Comparison of ENCODE assay signal across 1 cellular context in genomic region chr10:125026036-125026931, GRCh38.
TF ChIP-seq lines count a peak whose summit lies in the region.

No MANE protein-coding gene starts in this region.

TF ChIP-seq in WTC11, 78 proteins besides CTCF, POLR2A, EP300 and RAD21 (continued from another document):
- TF ChIP-seq, protein P1, sequence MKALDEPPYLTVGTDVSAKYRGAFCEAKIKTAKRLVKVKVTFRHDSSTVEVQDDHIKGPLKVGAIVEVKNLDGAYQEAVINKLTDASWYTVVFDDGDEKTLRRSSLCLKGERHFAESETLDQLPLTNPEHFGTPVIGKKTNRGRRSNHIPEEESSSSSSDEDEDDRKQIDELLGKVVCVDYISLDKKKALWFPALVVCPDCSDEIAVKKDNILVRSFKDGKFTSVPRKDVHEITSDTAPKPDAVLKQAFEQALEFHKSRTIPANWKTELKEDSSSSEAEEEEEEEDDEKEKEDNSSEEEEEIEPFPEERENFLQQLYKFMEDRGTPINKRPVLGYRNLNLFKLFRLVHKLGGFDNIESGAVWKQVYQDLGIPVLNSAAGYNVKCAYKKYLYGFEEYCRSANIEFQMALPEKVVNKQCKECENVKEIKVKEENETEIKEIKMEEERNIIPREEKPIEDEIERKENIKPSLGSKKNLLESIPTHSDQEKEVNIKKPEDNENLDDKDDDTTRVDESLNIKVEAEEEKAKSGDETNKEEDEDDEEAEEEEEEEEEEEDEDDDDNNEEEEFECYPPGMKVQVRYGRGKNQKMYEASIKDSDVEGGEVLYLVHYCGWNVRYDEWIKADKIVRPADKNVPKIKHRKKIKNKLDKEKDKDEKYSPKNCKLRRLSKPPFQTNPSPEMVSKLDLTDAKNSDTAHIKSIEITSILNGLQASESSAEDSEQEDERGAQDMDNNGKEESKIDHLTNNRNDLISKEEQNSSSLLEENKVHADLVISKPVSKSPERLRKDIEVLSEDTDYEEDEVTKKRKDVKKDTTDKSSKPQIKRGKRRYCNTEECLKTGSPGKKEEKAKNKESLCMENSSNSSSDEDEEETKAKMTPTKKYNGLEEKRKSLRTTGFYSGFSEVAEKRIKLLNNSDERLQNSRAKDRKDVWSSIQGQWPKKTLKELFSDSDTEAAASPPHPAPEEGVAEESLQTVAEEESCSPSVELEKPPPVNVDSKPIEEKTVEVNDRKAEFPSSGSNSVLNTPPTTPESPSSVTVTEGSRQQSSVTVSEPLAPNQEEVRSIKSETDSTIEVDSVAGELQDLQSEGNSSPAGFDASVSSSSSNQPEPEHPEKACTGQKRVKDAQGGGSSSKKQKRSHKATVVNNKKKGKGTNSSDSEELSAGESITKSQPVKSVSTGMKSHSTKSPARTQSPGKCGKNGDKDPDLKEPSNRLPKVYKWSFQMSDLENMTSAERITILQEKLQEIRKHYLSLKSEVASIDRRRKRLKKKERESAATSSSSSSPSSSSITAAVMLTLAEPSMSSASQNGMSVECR (CRISPR knock-in tag; IDR thresholded peaks at IDR 0.05; ENCODE audit: borderline replicate concordance): no peak
- TF ChIP-seq USF1 (CRISPR knock-in tag; IDR thresholded peaks at IDR 0.05) (no peak), TEAD4 (CRISPR knock-in tag; IDR thresholded peaks at IDR 0.05) (no peak), ZNF263 (CRISPR knock-in tag; IDR thresholded peaks at IDR 0.05; ENCODE audit: low read depth) (no peak), NR2C2 (CRISPR knock-in tag; IDR thresholded peaks at IDR 0.05) (no peak), TP53 (CRISPR knock-in tag; IDR thresholded peaks at IDR 0.05) (no peak), TEAD1 (CRISPR knock-in tag; IDR thresholded peaks at IDR 0.05) (no peak)
- TF ChIP-seq, protein P2, sequence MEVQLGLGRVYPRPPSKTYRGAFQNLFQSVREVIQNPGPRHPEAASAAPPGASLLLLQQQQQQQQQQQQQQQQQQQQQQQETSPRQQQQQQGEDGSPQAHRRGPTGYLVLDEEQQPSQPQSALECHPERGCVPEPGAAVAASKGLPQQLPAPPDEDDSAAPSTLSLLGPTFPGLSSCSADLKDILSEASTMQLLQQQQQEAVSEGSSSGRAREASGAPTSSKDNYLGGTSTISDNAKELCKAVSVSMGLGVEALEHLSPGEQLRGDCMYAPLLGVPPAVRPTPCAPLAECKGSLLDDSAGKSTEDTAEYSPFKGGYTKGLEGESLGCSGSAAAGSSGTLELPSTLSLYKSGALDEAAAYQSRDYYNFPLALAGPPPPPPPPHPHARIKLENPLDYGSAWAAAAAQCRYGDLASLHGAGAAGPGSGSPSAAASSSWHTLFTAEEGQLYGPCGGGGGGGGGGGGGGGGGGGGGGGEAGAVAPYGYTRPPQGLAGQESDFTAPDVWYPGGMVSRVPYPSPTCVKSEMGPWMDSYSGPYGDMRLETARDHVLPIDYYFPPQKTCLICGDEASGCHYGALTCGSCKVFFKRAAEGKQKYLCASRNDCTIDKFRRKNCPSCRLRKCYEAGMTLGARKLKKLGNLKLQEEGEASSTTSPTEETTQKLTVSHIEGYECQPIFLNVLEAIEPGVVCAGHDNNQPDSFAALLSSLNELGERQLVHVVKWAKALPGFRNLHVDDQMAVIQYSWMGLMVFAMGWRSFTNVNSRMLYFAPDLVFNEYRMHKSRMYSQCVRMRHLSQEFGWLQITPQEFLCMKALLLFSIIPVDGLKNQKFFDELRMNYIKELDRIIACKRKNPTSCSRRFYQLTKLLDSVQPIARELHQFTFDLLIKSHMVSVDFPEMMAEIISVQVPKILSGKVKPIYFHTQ (CRISPR knock-in tag; IDR thresholded peaks at IDR 0.05): no peak
- TF ChIP-seq, protein P3, sequence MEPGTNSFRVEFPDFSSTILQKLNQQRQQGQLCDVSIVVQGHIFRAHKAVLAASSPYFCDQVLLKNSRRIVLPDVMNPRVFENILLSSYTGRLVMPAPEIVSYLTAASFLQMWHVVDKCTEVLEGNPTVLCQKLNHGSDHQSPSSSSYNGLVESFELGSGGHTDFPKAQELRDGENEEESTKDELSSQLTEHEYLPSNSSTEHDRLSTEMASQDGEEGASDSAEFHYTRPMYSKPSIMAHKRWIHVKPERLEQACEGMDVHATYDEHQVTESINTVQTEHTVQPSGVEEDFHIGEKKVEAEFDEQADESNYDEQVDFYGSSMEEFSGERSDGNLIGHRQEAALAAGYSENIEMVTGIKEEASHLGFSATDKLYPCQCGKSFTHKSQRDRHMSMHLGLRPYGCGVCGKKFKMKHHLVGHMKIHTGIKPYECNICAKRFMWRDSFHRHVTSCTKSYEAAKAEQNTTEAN (CRISPR knock-in tag; IDR thresholded peaks at IDR 0.05): no peak
